25 cellular contexts compared by ENCODE assay signal in the genomic region with DNA sequence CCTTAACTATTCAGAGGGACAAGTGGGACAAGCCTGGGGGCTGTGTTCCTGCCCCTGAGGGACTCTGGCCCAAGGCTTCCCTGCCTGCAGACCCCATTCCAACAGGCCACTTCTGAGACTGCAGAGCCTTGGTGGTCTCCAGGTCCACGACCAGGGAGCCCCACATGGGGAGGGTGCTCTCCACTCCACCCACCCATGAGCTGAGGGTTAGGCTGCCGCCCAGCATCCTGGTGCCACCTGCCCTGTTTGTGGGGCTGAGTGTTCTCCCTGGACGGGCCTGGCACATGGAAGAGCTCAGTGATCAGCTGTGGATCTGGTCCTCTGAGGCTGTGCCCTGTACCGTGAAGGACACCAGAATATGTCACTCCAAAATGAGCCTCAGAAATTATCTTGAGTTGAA. TPM values are rescaled to one million over a fixed set of nuclear protein-coding genes. Genes with fewer than 3 reads are reported as not detected.
"Had no signal": no experiment of that assay in that cellular context is flagged by ENCODE, and none has a peak within 500 bp of the region (broad histone marks: within the 10 kb centered on the region; RNA-seq: fewer than 3 reads in every experiment).

No MANE protein-coding gene starts in this region.

- H3K4me1 ChIP-seq: SJSA1 had no signal

- H3K9ac ChIP-seq: KMS-11 had no signal

- H3K36me3 ChIP-seq: SJSA1 had no signal

- H3K4me2 ChIP-seq: KMS-11 had no signal

- DNase-seq: IMR-90, Kasumi-1, MM.1S, NCI-H1092 treated with DMSO at 0.1 percent for 48 hours, NCI-H1417, NCI-H1436 treated with DMSO at 0.1 percent for 48 hours, NCI-H1694, NCI-H187 treated with DMSO at 0.1 percent for 48 hours, NCI-H2029 treated with DMSO at 0.1 percent for 48 hours, NCI-H2171 treated with DMSO at 0.1 percent for 48 hours, NCI-H345, NCI-H524, NCI-H526 treated with DMSO at 0.1 percent for 48 hours, NCI-H748 treated with DMSO at 0.1 percent for 48 hours, Right ventricle myocardium superior, RPMI8226, SIG-M5 had no signal

- ATAC-seq: HepG2 had no signal

- FAIRE-seq: HepG2, RCC 7860 had no signal

- H3K27ac ChIP-seq: KMS-11, SJSA1, SK-N-MC had no signal

- H3K4me3 ChIP-seq: SJSA1, SK-N-MC had no signal

- H3K9me3 ChIP-seq: SJSA1 had no signal

RNA-seq across cellular contexts. Expression of a gene that starts 2.5 kb away (rescaled TPM):
- total RNA-seq: HepG2, HT1080, IMR-90, M059J, NCI-H460, SJSA1 had no signal
- polyA plus RNA-seq: HepG2, IMR-90 had no signal
